Comparison of ENCODE assay signal across 12 cellular contexts in genomic region chr17:14048169-14048568, GRCh38. TPM values are rescaled to one million over a fixed set of nuclear protein-coding genes. Genes with fewer than 3 reads are reported as not detected.
DNase-seq lines count a peak whose midpoint lies in the region; ATAC-seq, FAIRE-seq and TF ChIP-seq lines count a peak whose summit lies in the region.
"Had no signal": no experiment of that assay in that cellular context is flagged by ENCODE, and none has a peak within 500 bp of the region (broad histone marks: within the 10 kb centered on the region; RNA-seq: fewer than 3 reads in every experiment).

No MANE protein-coding gene starts in this region.

- H3K9me1 ChIP-seq in keratinocyte (ENCODE audit: control insufficient read depth, extremely low read depth, insufficient read depth, low read length): no peaks in the 10 kb centered on the region

- no peaks in the 10 kb centered on the region for H3K9me3 ChIP-seq in keratinocyte (ENCODE audit: control insufficient read depth, low read depth, low read length)
- H3K9me3 ChIP-seq: HAP-1 had no signal

- no peaks in the 10 kb centered on the region for H3K4me1 Mint-ChIP-seq in CD14-positive monocyte

- H3K4me3 ChIP-seq in WI38 (ENCODE audit: low read depth, low read length): no peak overlapping the region
- H3K4me3 ChIP-seq in keratinocyte (ENCODE audit: control insufficient read depth in 2 of 3, extremely low read depth in 1 of 3, insufficient read depth in 2 of 3, low read depth in 1 of 3, low read length in 3 of 3): no peak overlapping the region
- H3K4me3 ChIP-seq: HAP-1 had no signal

- no peak overlapping the region for H3K4me3 Mint-ChIP-seq in CD14-positive monocyte
- H3K4me3 Mint-ChIP-seq: activated naive CD4-positive, alpha-beta T cell treated with anti-CD3 and anti-CD28 coated beads for 36 hours had no signal

- H3K79me2 ChIP-seq in keratinocyte (ENCODE audit: control insufficient read depth, insufficient read depth, low read length): peaks cover 2% of the 10 kb centered on the region

- dilution Hi-C loops in keratinocyte (cut with MboI; ENCODE audit: extremely low pct_ligation_motif_present, low sequenced_read_pairs): no loop called here

- peaks cover 0 to 2% (median 0%) of the 10 kb centered on the region in 7 donors for H3K9me3 Mint-ChIP-seq in CD14-positive monocyte
- H3K9me3 Mint-ChIP-seq: activated naive CD4-positive, alpha-beta T cell treated with anti-CD3 and anti-CD28 coated beads for 36 hours had no signal

- H3K36me3 ChIP-seq in keratinocyte (ENCODE audit: control insufficient read depth in 2 of 2, extremely low read depth in 1 of 2, insufficient read depth in 2 of 2, low read length in 2 of 2): peaks cover 0 to 1% of the 10 kb centered on the region in 2 experiments
- H3K36me3 ChIP-seq: HAP-1 had no signal

- no peak overlapping the region for H3K4me2 ChIP-seq in keratinocyte (ENCODE audit: control insufficient read depth, extremely low read depth, insufficient read depth, low read depth, low read length)

- no peaks in the 10 kb centered on the region for H4K20me1 ChIP-seq in keratinocyte (ENCODE audit: control insufficient read depth, extremely low read depth, insufficient read depth, low read length)

- no peak for FAIRE-seq in keratinocyte (lab: Jason Lieb, UNC)

- H3K36me3 Mint-ChIP-seq in CD14-positive monocyte: peaks cover 3 to 10% of the 10 kb centered on the region in 2 donors

- intact Hi-C loops in CD14-positive monocyte (cut with micrococcal nuclease): no loop called here

- peak overlapping the region in 2 of 7 donors; percentile 17 to 58 for H3K27ac Mint-ChIP-seq in CD14-positive monocyte
- H3K27ac Mint-ChIP-seq: activated naive CD4-positive, alpha-beta T cell treated with anti-CD3 and anti-CD28 coated beads for 36 hours had no signal

- no peak for DNase-seq in CD14-positive monocyte (ENCODE audit: low spot score)
- DNase-seq in GM20000 (ENCODE audit: low spot score): no peak
- DNase-seq in keratinocyte (ENCODE audit: low read depth, low spot score): no peak
- no peak for DNase-seq in stimulated activated CD8-positive, alpha-beta memory T cell treated with anti-CD3 and anti-CD28 coated beads, Interleukin-4, amount 100 ng/mL, for 48 hours
- DNase-seq: activated naive CD4-positive, alpha-beta T cell treated with anti-CD3 and anti-CD28 coated beads for 36 hours; NCI-H510A treated with DMSO at 0.1 percent for 48 hours had no signal

- peaks cover 5% of the 10 kb centered on the region for H3K4me1 ChIP-seq in keratinocyte (ENCODE audit: control insufficient read depth, extremely low read depth, insufficient read depth, low read length)
- H3K4me1 ChIP-seq: HAP-1 had no signal

- H3K27me3 Mint-ChIP-seq in CD14-positive monocyte (ENCODE audit: low read depth in 3 of 3): no peaks in the 10 kb centered on the region

- TF ChIP-seq CTCF in CD14-positive monocyte (IDR thresholded peaks at IDR 0.05) (peak; percentile 30), GM20000 (IDR thresholded peaks at IDR 0.05; ENCODE audit: extremely low read depth, missing control alignments) (peak; percentile 39), WI38 (IDR thresholded peaks at IDR 0.05; ENCODE audit: low read depth, low read length) (peak; percentile 35; the same call in 1 of the 2 replicates), keratinocyte (optimal IDR thresholded peaks at IDR 0.05 in 1 of 3, IDR thresholded peaks at IDR 0.05 in 1 of 3, conservative IDR thresholded peaks at IDR 0.05 in 1 of 3; ENCODE audit: extremely low read depth in 1 of 3, insufficient read depth in 2 of 3, low read length in 3 of 3) (peak; percentile 43 to 54 (median 46))

- H2AFZ ChIP-seq in keratinocyte (ENCODE audit: control insufficient read depth, low read length): no peak overlapping the region

- ATAC-seq in GM21529 (IDR thresholded peaks at IDR 0.05; ENCODE audit: unreplicated experiment): no peak
- ATAC-seq in HG02763 (IDR thresholded peaks at IDR 0.05; ENCODE audit: unreplicated experiment): no peak
- ATAC-seq in HG03135 (IDR thresholded peaks at IDR 0.05; ENCODE audit: unreplicated experiment): no peak

- H3K9ac ChIP-seq in keratinocyte (ENCODE audit: control insufficient read depth, extremely low read depth, insufficient read depth, low read length): no peak overlapping the region

- H3K27ac ChIP-seq in keratinocyte (ENCODE audit: control insufficient read depth, insufficient read depth, low read length): no peak overlapping the region
- H3K27ac ChIP-seq: epithelial cell of prostate had no signal

- H3K27me3 ChIP-seq in keratinocyte (ENCODE audit: control insufficient read depth, extremely low read depth, insufficient read depth, low read length): no peaks in the 10 kb centered on the region

RNA-seq across cellular contexts. Expression of gene COX10, which starts 21.1 kb away (rescaled TPM):
- 10 to 100 TPM; 11.3 to 15.2 TPM for polyA plus RNA-seq in CD14-positive monocyte
- polyA plus RNA-seq in keratinocyte: 10.3 to 15.6 TPM (median 14.3 TPM) in 3 replicates
- polyA plus RNA-seq in keratinocyte (2011; ENCODE audit: low read depth): 8.0 TPM
- 13.1 and 14.8 TPM in 2 replicates for polyA plus RNA-seq in keratinocyte (2011; cell fraction: cytosol; rRNA removed)
- polyA plus RNA-seq in keratinocyte (2011; cell fraction: nucleus; rRNA removed): 9.8 and 10.9 TPM in 2 replicates
- polyA plus RNA-seq in keratinocyte (2012; ENCODE audit: low replicate concordance): 8.6 and 11.3 TPM in 2 replicates
- 13.8 to 17.6 TPM (median 17.0 TPM) in 3 replicates for polyA minus RNA-seq in keratinocyte
- polyA minus RNA-seq in keratinocyte (2011; cell fraction: cytosol; rRNA and poly(A)+ RNA removed): 22.6 TPM
- polyA minus RNA-seq in keratinocyte (2011; cell fraction: nucleus; rRNA and poly(A)+ RNA removed): 10.2 and 20.2 TPM in 2 replicates
